13 cellular contexts compared by ENCODE assay signal in the genomic region with DNA sequence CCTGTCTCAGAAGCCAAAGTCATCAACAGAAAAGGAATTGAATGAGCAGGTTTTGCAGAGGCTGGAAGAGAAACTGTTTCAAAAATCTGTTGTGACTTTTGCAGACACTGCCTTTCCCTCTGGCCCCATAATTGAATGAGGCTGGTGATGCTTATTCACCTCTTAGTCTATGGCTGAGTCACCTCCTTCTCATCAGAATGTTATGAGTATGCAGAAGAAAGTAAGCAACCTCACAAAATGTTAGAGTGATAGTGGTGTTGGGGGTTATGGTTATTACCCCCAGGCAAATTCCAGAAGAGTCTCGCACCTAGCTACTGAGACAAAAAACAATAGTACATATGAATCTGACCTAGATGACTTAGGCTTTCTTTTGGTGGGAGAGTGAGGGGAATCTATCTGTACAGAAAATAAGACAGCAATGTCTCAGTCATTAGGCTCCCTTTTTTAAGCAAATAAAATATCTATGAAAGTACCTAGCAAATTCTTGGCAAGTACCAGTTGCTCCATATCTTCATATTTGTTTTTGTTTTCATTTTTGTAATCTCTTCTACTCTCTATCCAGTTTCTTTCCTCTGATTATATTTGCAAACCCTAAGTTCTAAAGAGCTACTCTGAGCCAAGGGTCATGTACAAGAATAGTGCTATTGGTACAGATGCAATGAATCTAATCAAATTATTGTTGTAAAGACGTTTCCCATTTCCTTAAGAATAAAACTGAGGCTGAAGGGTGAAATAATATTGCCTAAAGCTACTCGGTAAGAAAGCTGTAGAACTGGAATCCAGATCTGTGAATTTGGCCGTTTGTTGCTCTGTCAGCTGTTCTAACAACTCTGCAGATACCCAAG.
A peak's percentile ranks its signal among the peaks of the same experiment; 100 is the strongest.
DNase-seq lines count a peak whose midpoint lies in the region; ATAC-seq and TF ChIP-seq lines count a peak whose summit lies in the region.
"Had no signal": no experiment of that assay in that cellular context is flagged by ENCODE, and none has a peak within 500 bp of the region (broad histone marks: within the 10 kb centered on the region; RNA-seq: fewer than 3 reads in every experiment).

No MANE protein-coding gene starts in this region.

- peak overlapping the region; percentile 43; the same call in 1 of the 2 replicates for H3K4me3 ChIP-seq in PC-3 (ENCODE audit: low read length)
- H3K4me3 ChIP-seq in neural progenitor cell: no peak overlapping the region
- no peak overlapping the region for H3K4me3 ChIP-seq in colonic mucosa
- H3K4me3 ChIP-seq in HAP-1: no peak overlapping the region
- H3K4me3 ChIP-seq: sigmoid colon had no signal

- peak overlapping the region; percentile 98 for H3K27ac ChIP-seq in PC-3 (ENCODE audit: low read length)
- no peak overlapping the region for H3K27ac ChIP-seq in neural progenitor cell
- no peak overlapping the region for H3K27ac ChIP-seq in colonic mucosa
- H3K27ac ChIP-seq: sigmoid colon had no signal

- H2AFZ ChIP-seq in PC-3 (ENCODE audit: low read length) (peak overlapping the region; percentile 49), neural progenitor cell (replicated peaks) (peak overlapping the region; percentile 58)

- H3K9ac ChIP-seq in PC-3 (ENCODE audit: low read length): peak overlapping the region; percentile 77
- no peak overlapping the region for H3K9ac ChIP-seq in neural progenitor cell
- no peak overlapping the region for H3K9ac ChIP-seq in colonic mucosa (ENCODE audit: low read depth in 2 of 2, low read length in 2 of 2)

- H3K4me1 Mint-ChIP-seq in chondrocyte (ENCODE audit: low read depth): peaks cover 34% of the 10 kb centered on the region
- H3K4me1 Mint-ChIP-seq in neural progenitor cell: no peaks in the 10 kb centered on the region
- H3K4me1 Mint-ChIP-seq: naive B cell had no signal

- H3K36me3 Mint-ChIP-seq in chondrocyte (ENCODE audit: low read depth) (peaks cover 7% of the 10 kb centered on the region), neural progenitor cell (no peaks in the 10 kb centered on the region)
- H3K36me3 Mint-ChIP-seq: naive B cell had no signal

- no peaks in the 10 kb centered on the region for H3K9me2 ChIP-seq in PC-3 (replicated peaks; ENCODE audit: low read length)

- H4K20me1 ChIP-seq in PC-3 (ENCODE audit: low read length) (no peaks in the 10 kb centered on the region), neural progenitor cell (ENCODE audit: low read depth) (no peaks in the 10 kb centered on the region)

- H3K36me3 ChIP-seq in PC-3 (ENCODE audit: low read depth, low read length) (no peaks in the 10 kb centered on the region), neural progenitor cell (no peaks in the 10 kb centered on the region), colonic mucosa (no peaks in the 10 kb centered on the region), HAP-1 (replicated peaks) (no peaks in the 10 kb centered on the region)
- H3K36me3 ChIP-seq: sigmoid colon had no signal

- in situ Hi-C loops in HAP-1 (cut with MboI; ENCODE audit: low sequenced_read_pairs): no loop called here

- H3K9me3 ChIP-seq in PC-3 (ENCODE audit: low read length): no peaks in the 10 kb centered on the region
- no peaks in the 10 kb centered on the region for H3K9me3 ChIP-seq in neural progenitor cell (ENCODE audit: low read depth)
- no peaks in the 10 kb centered on the region for H3K9me3 ChIP-seq in colonic mucosa
- no peaks in the 10 kb centered on the region for H3K9me3 ChIP-seq in HAP-1
- H3K9me3 ChIP-seq: sigmoid colon had no signal

- peak overlapping the region; percentile 78 for H3K4me2 ChIP-seq in PC-3 (ENCODE audit: low read length)
- no peak overlapping the region for H3K4me2 ChIP-seq in neural progenitor cell

- no peaks in the 10 kb centered on the region for H3F3A ChIP-seq in PC-3 (ENCODE audit: low read length, unreplicated experiment)
- H3F3A ChIP-seq in neural progenitor cell (ENCODE audit: low read depth): no peaks in the 10 kb centered on the region

- H3K4me3 Mint-ChIP-seq in chondrocyte (ENCODE audit: unreplicated experiment) (no peak overlapping the region), neural progenitor cell (no peak overlapping the region)
- H3K4me3 Mint-ChIP-seq: naive B cell had no signal

- H3K27ac Mint-ChIP-seq in chondrocyte (ENCODE audit: unreplicated experiment) (peak overlapping the region; percentile 95), neural progenitor cell (no peak overlapping the region)
- H3K27ac Mint-ChIP-seq: naive B cell had no signal

- H3K27me3 Mint-ChIP-seq in chondrocyte (ENCODE audit: low read depth) (no peaks in the 10 kb centered on the region), neural progenitor cell (ENCODE audit: insufficient read depth, low read depth) (peaks cover 5% of the 10 kb centered on the region)
- H3K27me3 Mint-ChIP-seq: naive B cell had no signal

- DNase-seq in Daoy (ENCODE audit: low read depth) (peak; percentile 97), PC-3 (peak; percentile 92), chondrocyte (ENCODE audit: low spot score) (no peak), neural progenitor cell (ENCODE audit: low spot score) (no peak), colonic mucosa (no peak), nucleus accumbens (lab: John Stamatoyannopoulos, UW) (no peak), HAP-1 (ENCODE audit: low spot score in 2 of 2) (no peak)
- DNase-seq: activated naive CD4-positive, alpha-beta T cell; naive B cell; NCI-H187; OCI-M1; sigmoid colon had no signal

- ATAC-seq in PC-3 (peak; percentile 96), GM18870 (IDR thresholded peaks at IDR 0.05; ENCODE audit: unreplicated experiment) (no peak)

- POLR2A ChIA-PET in PC-3 (lab: Charles Lee; ENCODE audit: unreplicated experiment): no interaction called here

- H3K27me3 ChIP-seq in PC-3 (ENCODE audit: low read length) (no peaks in the 10 kb centered on the region), neural progenitor cell (no peaks in the 10 kb centered on the region), colonic mucosa (no peaks in the 10 kb centered on the region), HAP-1 (ENCODE audit: low read depth) (no peaks in the 10 kb centered on the region)
- H3K27me3 ChIP-seq: sigmoid colon had no signal

- no TSS peak for BruUV-seq in PC-3 (replicated peaks; lab: Mats Ljungman, UMichigan)

- H3K9me3 Mint-ChIP-seq in chondrocyte (ENCODE audit: low read depth): peaks cover 10% of the 10 kb centered on the region
- peaks cover 5% of the 10 kb centered on the region for H3K9me3 Mint-ChIP-seq in neural progenitor cell

- TF ChIP-seq CTCF in PC-3 (conservative IDR thresholded peaks at IDR 0.05; ENCODE audit: low read depth, low read length) (no peak), chondrocyte (IDR thresholded peaks at IDR 0.05) (no peak), neural progenitor cell (IDR thresholded peaks at IDR 0.05) (no peak), colonic mucosa (IDR thresholded peaks at IDR 0.05) (no peak)

- H3K4me1 ChIP-seq in PC-3 (ENCODE audit: insufficient read depth, low read length): peaks cover 33% of the 10 kb centered on the region
- H3K4me1 ChIP-seq in neural progenitor cell: peaks cover 5% of the 10 kb centered on the region
- no peaks in the 10 kb centered on the region for H3K4me1 ChIP-seq in colonic mucosa
- no peaks in the 10 kb centered on the region for H3K4me1 ChIP-seq in HAP-1

- intact Hi-C loops in PC-3 (cut with micrococcal nuclease): loop anchor here (5.0 kb wide), 1 partner anchor 56 kb away; no protein-coding TSS in a partner anchor
- intact Hi-C loops in colonic mucosa (cut with DNase I): no loop called here

- H3K79me2 ChIP-seq in PC-3 (ENCODE audit: low read length) (no peaks in the 10 kb centered on the region), neural progenitor cell (ENCODE audit: low read depth) (no peaks in the 10 kb centered on the region)

- CTCF ChIA-PET in PC-3 (lab: Charles Lee): no interaction called here

Comparison
In these comparisons a context has a peak if more than half of its experiments do, and no peak if none do; other contexts are left out.
1. DNase-seq: peak in Daoy (single experiment) and PC-3 (single experiment); none in chondrocyte (single experiment), neural progenitor cell (single experiment), colonic mucosa (single experiment), nucleus accumbens (0 of 56) and HAP-1 (0 of 2).